Comparison of ENCODE assay signal across 1 cellular context in genomic region chr13:37968555-37968954, GRCh38.
TF ChIP-seq lines count a peak whose summit lies in the region.

No MANE protein-coding gene starts in this region.

TF ChIP-seq in H1, 55 proteins besides CTCF, POLR2A, EP300 and RAD21 (continued from another document):
- TF ChIP-seq RXRA (IDR thresholded peaks at IDR 0.05; ENCODE audit: insufficient read depth, low read depth, low read length) (no peak), E2F6 (IDR thresholded peaks at IDR 0.05) (no peak), ZNF274 (IDR thresholded peaks at IDR 0.05; ENCODE audit: borderline replicate concordance, extremely low read depth, low read length) (no peak), MAFK (IDR thresholded peaks at IDR 0.05; ENCODE audit: low read depth, low read length) (peak; percentile 28; the same call in 1 of the 2 replicates)
